25 cellular contexts compared by ENCODE assay signal in genomic region chr15:60344987-60345386, GRCh38. TPM values are rescaled to one million over a fixed set of nuclear protein-coding genes. Genes with fewer than 3 reads are reported as not detected.
DNase-seq lines count a peak whose midpoint lies in the region; ATAC-seq, FAIRE-seq and TF ChIP-seq lines count a peak whose summit lies in the region.
"Had no signal": no experiment of that assay in that cellular context is flagged by ENCODE, and none has a peak within 500 bp of the region (broad histone marks: within the 10 kb centered on the region; RNA-seq: fewer than 3 reads in every experiment).

No MANE protein-coding gene starts in this region.

- intact Hi-C loops in ascending aorta (cut with DNase I): no loop called here

- WGBS in gastroesophageal sphincter (ENCODE audit: low coverage in 1 of 2), 2 donors: 90 to 100% methylated on average over 1 to 2 of the region's 2 CpGs

- no peaks in the 10 kb centered on the region for H3K9me3 ChIP-seq in Karpas-422 (ENCODE audit: low read length)
- no peaks in the 10 kb centered on the region for H3K9me3 ChIP-seq in ascending aorta
- no peaks in the 10 kb centered on the region for H3K9me3 ChIP-seq in gastroesophageal sphincter
- no peaks in the 10 kb centered on the region for H3K9me3 ChIP-seq in stomach smooth muscle (ENCODE audit: control insufficient read depth in 2 of 2, low read length in 2 of 2)
- H3K9me3 ChIP-seq: HAP-1, thyroid gland had no signal

- H3K9me2 ChIP-seq in Karpas-422 (replicated peaks; ENCODE audit: insufficient read depth, low read length): no peaks in the 10 kb centered on the region

- H3K27ac ChIP-seq in Karpas-422 (ENCODE audit: low read length): no peak overlapping the region
- peak overlapping the region; percentile 35 to 41 for H3K27ac ChIP-seq in ascending aorta
- H3K27ac ChIP-seq in gastroesophageal sphincter: no peak overlapping the region
- H3K27ac ChIP-seq in stomach smooth muscle (ENCODE audit: low read length): peak overlapping the region; percentile 41
- H3K27ac ChIP-seq: thyroid gland had no signal

- TF ChIP-seq POLR2A in gastroesophageal sphincter (IDR thresholded peaks at IDR 0.05): no peak

- no peak for TF ChIP-seq CTCF in ascending aorta (IDR thresholded peaks at IDR 0.05)
- no peak for TF ChIP-seq CTCF in gastroesophageal sphincter (IDR thresholded peaks at IDR 0.05)

- H3K36me3 ChIP-seq in Karpas-422 (ENCODE audit: insufficient read depth, low read length): no peaks in the 10 kb centered on the region
- H3K36me3 ChIP-seq in ascending aorta: peaks cover 44 to 47% of the 10 kb centered on the region in 2 donors
- peaks cover 3 to 52% of the 10 kb centered on the region in 2 donors for H3K36me3 ChIP-seq in gastroesophageal sphincter
- peaks cover 26 to 33% of the 10 kb centered on the region in 2 donors for H3K36me3 ChIP-seq in stomach smooth muscle (ENCODE audit: control insufficient read depth in 2 of 2, insufficient read depth in 2 of 2, low read length in 2 of 2)

- no peaks in the 10 kb centered on the region for H3K79me2 ChIP-seq in Karpas-422 (ENCODE audit: low read length)

- TF ChIP-seq EP300 in gastroesophageal sphincter (IDR thresholded peaks at IDR 0.05): no peak

- H3K4me1 ChIP-seq in Karpas-422 (ENCODE audit: low read length): no peaks in the 10 kb centered on the region
- H3K4me1 ChIP-seq in ascending aorta: peaks cover 9 to 11% of the 10 kb centered on the region in 2 donors
- H3K4me1 ChIP-seq in gastroesophageal sphincter: peaks cover 0 to 7% (median 0%) of the 10 kb centered on the region in 3 donors
- peaks cover 17% of the 10 kb centered on the region for H3K4me1 ChIP-seq in stomach smooth muscle (ENCODE audit: control insufficient read depth, insufficient read depth, low read length)
- H3K4me1 ChIP-seq: HAP-1, thyroid gland had no signal

- ATAC-seq in gastroesophageal sphincter: peak; percentile 41
- no peak for ATAC-seq in GM21737 (IDR thresholded peaks at IDR 0.05; ENCODE audit: unreplicated experiment)
- no peak for ATAC-seq in GM21576 (IDR thresholded peaks at IDR 0.05; ENCODE audit: unreplicated experiment)
- ATAC-seq: activated CD4-positive, alpha-beta T cell treated with anti-CD3 and anti-CD28 coated beads for 36 hours; activated T-cell treated with anti-CD3 and anti-CD28 coated beads, Interleukin-2, amount 50 U/mL, for 72 hours; naive thymus-derived CD4-positive, alpha-beta T cell had no signal

- DNase-seq in Karpas-422 (peak; percentile 11), ascending aorta (ENCODE audit: low spot score in 2 of 2) (no peak), GM19239 (ENCODE audit: insufficient read length, low spot score) (no peak), SHP77 treated with DMSO at 0.1 percent for 48 hours (lab: John Stamatoyannopoulos, UW) (no peak)
- DNase-seq: activated CD4-positive, alpha-beta T cell treated with anti-CD3 and anti-CD28 coated beads for 36 hours; activated naive CD4-positive, alpha-beta T cell treated with anti-CD3 and anti-CD28 coated beads for 36 hours; activated T-cell treated with anti-CD3 and anti-CD28 coated beads, Interleukin-2, amount 50 U/mL, for 72 hours; amniotic stem cell; caudate nucleus; naive thymus-derived CD4-positive, alpha-beta T cell; NCI-H1092; NCI-H187 treated with DMSO at 0.1 percent for 48 hours; occipital lobe; retina; SIG-M5; stimulated activated naive CD4-positive, alpha-beta T cell treated with Interleukin-2 at 50 U/mL for 16 hours; T-helper 1 cell; thyroid gland had no signal

- H3K4me3 ChIP-seq in Karpas-422 (ENCODE audit: low read length): no peak overlapping the region
- no peak overlapping the region for H3K4me3 ChIP-seq in ascending aorta
- H3K4me3 ChIP-seq in gastroesophageal sphincter: no peak overlapping the region
- no peak overlapping the region for H3K4me3 ChIP-seq in stomach smooth muscle (ENCODE audit: low read length in 2 of 2)
- H3K4me3 ChIP-seq: HAP-1, thyroid gland had no signal

- H2AFZ ChIP-seq in Karpas-422 (ENCODE audit: low read length): no peak overlapping the region

- FAIRE-seq in GM19239 (lab: Jason Lieb, UNC): no peak
- FAIRE-seq: D721Med, GM12891 had no signal

- no peaks in the 10 kb centered on the region for H3K27me3 ChIP-seq in Karpas-422 (ENCODE audit: low read length)
- H3K27me3 ChIP-seq in ascending aorta: no peaks in the 10 kb centered on the region
- no peaks in the 10 kb centered on the region for H3K27me3 ChIP-seq in gastroesophageal sphincter
- no peaks in the 10 kb centered on the region for H3K27me3 ChIP-seq in stomach smooth muscle (ENCODE audit: control insufficient read depth in 1 of 2, insufficient read depth in 2 of 2, low read length in 2 of 2)
- H3K27me3 ChIP-seq: thyroid gland had no signal

- H4K20me1 ChIP-seq in Karpas-422 (ENCODE audit: insufficient read depth, low read depth, low read length): no peaks in the 10 kb centered on the region

- H3K4me2 ChIP-seq in Karpas-422 (ENCODE audit: low read depth, low read length, poor library complexity, severe bottlenecking): no peak overlapping the region

- H3K9ac ChIP-seq in Karpas-422 (ENCODE audit: low read length) (no peak overlapping the region), stomach smooth muscle (ENCODE audit: low read length in 2 of 2) (no peak overlapping the region)

RNA-seq across cellular contexts. Expression of gene ANXA2, which starts 52.8 kb away (rescaled TPM):
- total RNA-seq in Karpas-422 (2014; rRNA removed; shearing (Covaris generic); ENCODE audit: low replicate concordance): 5.5 and 6.7 TPM in 2 replicates
- total RNA-seq in ascending aorta (730 TPM), gastroesophageal sphincter (100 to 1,000 TPM; 301 to 793 (median 570) TPM)

Comparison
In these comparisons a context has a peak if more than half of its experiments do, and no peak if none do; other contexts are left out.
1. H3K27ac ChIP-seq: peak in ascending aorta (2 of 2) and stomach smooth muscle (single experiment); none in Karpas-422 (single experiment) and gastroesophageal sphincter (0 of 4).
2. RNA of gene ANXA2, which starts 52.8 kb away (total RNA-seq): 730 TPM in ascending aorta (single experiment) and 301 to 793 TPM in gastroesophageal sphincter; 5.5 to 6.7 TPM in Karpas-422; every median in the first group is over 10 times any median in the second.